6 cellular contexts compared by ENCODE assay signal in genomic region chr7:154134698-154135097, GRCh38.
A peak's percentile ranks its signal among the peaks of the same experiment; 100 is the strongest.
DNase-seq lines count a peak whose midpoint lies in the region; ATAC-seq and TF ChIP-seq lines count a peak whose summit lies in the region.
"Not testable (repeated sequence)": the region's sequence is repeated elsewhere in the genome, so short reads cannot be mapped to it uniquely, and the experiment has no call there.

No MANE protein-coding gene starts in this region.

- not testable (repeated sequence) for H3K27me3 Mint-ChIP-seq in CD8-positive, alpha-beta T cell (ENCODE audit: low read depth); activated CD8-positive, alpha-beta T cell treated with anti-CD3 and anti-CD28 coated beads, Interleukin-2, amount 10 ng/mL, durations not matched to agents 7 days and 5 days (ENCODE audit: low read depth); activated naive CD4-positive, alpha-beta T cell treated with anti-CD3 and anti-CD28 coated beads, Interleukin-2, amount 10 ng/mL, durations not matched to agents 7 days and 5 days; effector memory CD8-positive, alpha-beta T cell

- not testable (repeated sequence) for H3K4me3 Mint-ChIP-seq in CD8-positive, alpha-beta T cell; activated CD8-positive, alpha-beta T cell treated with anti-CD3 and anti-CD28 coated beads, Interleukin-2, amount 10 ng/mL, durations not matched to agents 7 days and 5 days; activated naive CD4-positive, alpha-beta T cell treated with anti-CD3 and anti-CD28 coated beads, Interleukin-2, amount 10 ng/mL, durations not matched to agents 7 days and 5 days; effector memory CD8-positive, alpha-beta T cell

- H3K79me2 ChIP-seq in Karpas-422 (ENCODE audit: low read length) = not testable (repeated sequence)

- peak; percentile 11 for ATAC-seq in CD8-positive, alpha-beta T cell
- peak; percentile 48 to 59 for ATAC-seq in activated CD4-positive, CD25-positive, alpha-beta regulatory T cell treated with anti-CD3 and anti-CD28 coated beads, Interleukin-2, amount 50 U/mL, for 24 hours
- ATAC-seq in activated CD8-positive, alpha-beta T cell treated with anti-CD3 and anti-CD28 coated beads, Interleukin-2, amount 10 ng/mL, durations not matched to agents 7 days and 5 days = not testable (repeated sequence)
- peak; percentile 22 for ATAC-seq in effector memory CD8-positive, alpha-beta T cell (replicated peaks)

- not testable (repeated sequence) for H4K20me1 ChIP-seq in Karpas-422 (ENCODE audit: insufficient read depth, low read depth, low read length)

- not testable (repeated sequence) for H3K9me2 ChIP-seq in Karpas-422 (replicated peaks; ENCODE audit: insufficient read depth, low read length)

- H3K4me2 ChIP-seq in Karpas-422 (ENCODE audit: low read depth, low read length, poor library complexity, severe bottlenecking) = not testable (repeated sequence)

- H3K27ac Mint-ChIP-seq in CD8-positive, alpha-beta T cell; effector memory CD8-positive, alpha-beta T cell: not testable (repeated sequence)
- peak overlapping the region; percentile 61 for H3K27ac Mint-ChIP-seq in activated CD8-positive, alpha-beta T cell treated with anti-CD3 and anti-CD28 coated beads, Interleukin-2, amount 10 ng/mL, durations not matched to agents 7 days and 5 days
- peak overlapping the region; percentile 62 for H3K27ac Mint-ChIP-seq in activated naive CD4-positive, alpha-beta T cell treated with anti-CD3 and anti-CD28 coated beads, Interleukin-2, amount 10 ng/mL, durations not matched to agents 7 days and 5 days

- not testable (repeated sequence) for H3K36me3 Mint-ChIP-seq in CD8-positive, alpha-beta T cell; activated CD8-positive, alpha-beta T cell treated with anti-CD3 and anti-CD28 coated beads, Interleukin-2, amount 10 ng/mL, durations not matched to agents 7 days and 5 days (ENCODE audit: low read depth); activated naive CD4-positive, alpha-beta T cell treated with anti-CD3 and anti-CD28 coated beads, Interleukin-2, amount 10 ng/mL, durations not matched to agents 7 days and 5 days; effector memory CD8-positive, alpha-beta T cell (ENCODE audit: insufficient read depth)

- not testable (repeated sequence) for H3K27ac ChIP-seq in CD8-positive, alpha-beta T cell (ENCODE audit: low read depth, low read length); Karpas-422 (ENCODE audit: low read length)

- not testable (repeated sequence) for DNase-seq in CD8-positive, alpha-beta T cell; activated CD8-positive, alpha-beta T cell treated with anti-CD3 and anti-CD28 coated beads, Interleukin-2, amount 10 ng/mL, durations not matched to agents 7 days and 5 days; activated naive CD4-positive, alpha-beta T cell treated with anti-CD3 and anti-CD28 coated beads, Interleukin-2, amount 10 ng/mL, durations not matched to agents 7 days and 5 days; effector memory CD8-positive, alpha-beta T cell
- peak; percentile 47 for DNase-seq in Karpas-422

- H3K36me3 ChIP-seq in CD8-positive, alpha-beta T cell (ENCODE audit: insufficient read depth, low read length); Karpas-422 (ENCODE audit: insufficient read depth, low read length): not testable (repeated sequence)

- H3K4me3 ChIP-seq in CD8-positive, alpha-beta T cell (ENCODE audit: low read depth, low read length) = not testable (repeated sequence)
- H3K4me3 ChIP-seq in Karpas-422 (ENCODE audit: low read length) = peak overlapping the region; percentile 48; the same call in 1 of the 2 replicates

- not testable (repeated sequence) for H3K27me3 ChIP-seq in CD8-positive, alpha-beta T cell (ENCODE audit: insufficient read depth, low read length); Karpas-422 (ENCODE audit: low read length)

- not testable (repeated sequence) for H3K4me1 ChIP-seq in CD8-positive, alpha-beta T cell (ENCODE audit: insufficient read depth, low read length); Karpas-422 (ENCODE audit: low read length)

- H3K4me1 Mint-ChIP-seq in CD8-positive, alpha-beta T cell (ENCODE audit: low read depth); activated CD8-positive, alpha-beta T cell treated with anti-CD3 and anti-CD28 coated beads, Interleukin-2, amount 10 ng/mL, durations not matched to agents 7 days and 5 days (ENCODE audit: low read depth); activated naive CD4-positive, alpha-beta T cell treated with anti-CD3 and anti-CD28 coated beads, Interleukin-2, amount 10 ng/mL, durations not matched to agents 7 days and 5 days; effector memory CD8-positive, alpha-beta T cell (ENCODE audit: low read depth in 2 of 2): not testable (repeated sequence)

- not testable (repeated sequence) for H3K9me3 ChIP-seq in CD8-positive, alpha-beta T cell (ENCODE audit: low read length); Karpas-422 (ENCODE audit: low read length)

- TF ChIP-seq CTCF in CD8-positive, alpha-beta T cell (IDR thresholded peaks at IDR 0.05) = not testable (repeated sequence)

- H3K9ac ChIP-seq in Karpas-422 (ENCODE audit: low read length) = not testable (repeated sequence)

- H3K9me3 Mint-ChIP-seq in CD8-positive, alpha-beta T cell; activated CD8-positive, alpha-beta T cell treated with anti-CD3 and anti-CD28 coated beads, Interleukin-2, amount 10 ng/mL, durations not matched to agents 7 days and 5 days (ENCODE audit: insufficient read depth): not testable (repeated sequence)
- H3K9me3 Mint-ChIP-seq in activated naive CD4-positive, alpha-beta T cell treated with anti-CD3 and anti-CD28 coated beads, Interleukin-2, amount 10 ng/mL, durations not matched to agents 7 days and 5 days = peaks cover 27% of the 10 kb centered on the region
- H3K9me3 Mint-ChIP-seq in effector memory CD8-positive, alpha-beta T cell = peaks cover 4 to 15% of the 10 kb centered on the region in 2 donors

- POLR2A ChIA-PET in CD8-positive, alpha-beta T cell (lab: Charles Lee); activated CD8-positive, alpha-beta T cell treated with anti-CD3 and anti-CD28 coated beads, Interleukin-2, amount 10 ng/mL, durations not matched to agents 7 days and 5 days (lab: Charles Lee): not testable (repeated sequence)

- intact Hi-C loops in CD8-positive, alpha-beta T cell (cut with DNase I, micrococcal nuclease) = not testable (repeated sequence)

- CTCF ChIA-PET in CD8-positive, alpha-beta T cell (lab: Charles Lee); activated CD8-positive, alpha-beta T cell treated with anti-CD3 and anti-CD28 coated beads, Interleukin-2, amount 10 ng/mL, durations not matched to agents 7 days and 5 days (lab: Charles Lee); activated naive CD4-positive, alpha-beta T cell treated with anti-CD3 and anti-CD28 coated beads, Interleukin-2, amount 10 ng/mL, durations not matched to agents 7 days and 5 days (lab: Charles Lee): not testable (repeated sequence)

- peak overlapping the region; percentile 82; the same call in 1 of the 2 replicates for H2AFZ ChIP-seq in Karpas-422 (ENCODE audit: low read length)
